21 cellular contexts compared by ENCODE assay signal in the genomic region with DNA sequence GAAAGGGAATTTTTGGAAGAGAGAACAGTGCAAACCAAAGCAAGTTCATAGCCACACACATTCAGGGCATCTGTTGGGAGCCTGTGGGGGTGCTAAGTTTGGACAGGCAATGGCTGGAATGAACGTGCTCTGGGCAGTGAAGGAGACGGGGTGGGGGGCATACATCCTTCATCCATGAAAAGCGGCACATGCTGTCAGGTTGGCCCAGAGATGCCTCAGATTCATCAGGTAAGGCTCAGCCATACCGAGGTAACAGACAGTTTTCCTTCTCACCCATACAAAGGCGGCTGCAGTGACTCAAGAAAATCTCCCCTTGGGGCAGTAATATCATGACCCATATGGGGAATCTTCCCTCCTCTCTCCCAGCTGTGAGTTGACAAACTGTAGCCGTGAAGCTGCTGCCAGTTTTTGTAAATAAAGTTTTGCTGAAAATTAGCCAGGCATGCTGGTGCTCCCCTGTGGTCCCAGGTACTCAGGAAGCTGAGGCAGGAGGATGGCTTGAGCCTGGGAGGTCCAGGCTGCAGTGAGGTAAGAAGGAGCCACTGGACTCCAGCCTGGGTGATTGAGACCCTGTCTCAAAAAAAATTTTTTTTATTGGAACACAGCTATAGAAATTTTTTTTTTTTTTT. TPM values are rescaled to one million over a fixed set of nuclear protein-coding genes. Genes with fewer than 3 reads are reported as not detected.
DNase-seq lines count a peak whose midpoint lies in the region; ATAC-seq, FAIRE-seq and TF ChIP-seq lines count a peak whose summit lies in the region.
"Had no signal": no experiment of that assay in that cellular context is flagged by ENCODE, and none has a peak within 500 bp of the region (broad histone marks: within the 10 kb centered on the region; RNA-seq: fewer than 3 reads in every experiment).

No MANE protein-coding gene starts in this region.

- no peak for ATAC-seq in activated CD4-positive, alpha-beta T cell treated with anti-CD3 and anti-CD28 coated beads for 36 hours
- ATAC-seq in CD4-positive, CD25-positive, alpha-beta regulatory T cell (ENCODE audit: low read depth in 2 of 2), result no peak
- ATAC-seq in HG03439 (IDR thresholded peaks at IDR 0.05; ENCODE audit: unreplicated experiment), result no peak

- H3K9me3 ChIP-seq in CD4-positive, CD25-positive, alpha-beta regulatory T cell (ENCODE audit: control insufficient read depth in 2 of 2, low read length in 2 of 2), result no peaks in the 10 kb centered on the region
- no peaks in the 10 kb centered on the region for H3K9me3 ChIP-seq in kidney (ENCODE audit: control insufficient read depth in 1 of 2, low read length in 2 of 2)
- H3K9me3 ChIP-seq: SJCRH30, vagina had no signal

- peaks cover 39% of the 10 kb centered on the region for H3K4me1 Mint-ChIP-seq in activated CD4-positive, alpha-beta T cell treated with anti-CD3 and anti-CD28 coated beads for 36 hours
- H3K4me1 Mint-ChIP-seq in CD4-positive, CD25-positive, alpha-beta regulatory T cell, result peaks cover 15 to 53% (median 36%) of the 10 kb centered on the region in 4 donors
- H3K4me1 Mint-ChIP-seq in activated CD4-positive, alpha-beta memory T cell treated with anti-CD3 and anti-CD28 coated beads, Interleukin-2, amount 10 ng/mL, durations not matched to agents 7 days and 5 days, result peaks cover 55% of the 10 kb centered on the region

- H3K4me3 Mint-ChIP-seq in activated CD4-positive, alpha-beta T cell treated with anti-CD3 and anti-CD28 coated beads for 36 hours, result no peak overlapping the region
- peak overlapping the region in 2 of 4 donors; percentile 76 to 87 for H3K4me3 Mint-ChIP-seq in CD4-positive, CD25-positive, alpha-beta regulatory T cell
- H3K4me3 Mint-ChIP-seq in activated CD4-positive, alpha-beta memory T cell treated with anti-CD3 and anti-CD28 coated beads, Interleukin-2, amount 10 ng/mL, durations not matched to agents 7 days and 5 days, result no peak overlapping the region
- H3K4me3 Mint-ChIP-seq: memory B cell, nephron had no signal

- no peak overlapping the region for H3K4me3 ChIP-seq in CD4-positive, CD25-positive, alpha-beta regulatory T cell (ENCODE audit: low read depth, low read length)
- H3K4me3 ChIP-seq in kidney (ENCODE audit: low read length in 2 of 2), result no peak overlapping the region
- H3K4me3 ChIP-seq: SJCRH30, vagina had no signal

- no peak for DNase-seq in activated CD4-positive, alpha-beta T cell treated with anti-CD3 and anti-CD28 coated beads for 36 hours
- no peak for DNase-seq in activated CD4-positive, alpha-beta T cell treated with anti-CD3 and anti-CD28 coated beads for 4 hours
- DNase-seq in CD4-positive, CD25-positive, alpha-beta regulatory T cell, result no peak
- DNase-seq in activated CD4-positive, alpha-beta memory T cell treated with anti-CD3 and anti-CD28 coated beads, Interleukin-2, amount 10 ng/mL, durations not matched to agents 7 days and 5 days, result no peak
- peak; percentile 50 for DNase-seq in kidney
- no peak for DNase-seq in NCI-H446 (lab: John Stamatoyannopoulos, UW)
- DNase-seq in superior temporal gyrus (ENCODE audit: extremely low spot score), result no peak
- DNase-seq: activated CD4-positive, CD25-positive, alpha-beta regulatory T cell; amygdala; caudate nucleus; H7; NCI-H1436; NCI-H774; OCI-M1; SJCRH30; T-helper 9 cell had no signal

- TF ChIP-seq CTCF in kidney (IDR thresholded peaks at IDR 0.05; ENCODE audit: borderline replicate concordance, extremely low read depth, insufficient read depth), result no peak

- no peak for FAIRE-seq in kidney (lab: Jason Lieb, UNC)
- FAIRE-seq: frontal cortex had no signal

- no peaks in the 10 kb centered on the region for H3K36me3 ChIP-seq in CD4-positive, CD25-positive, alpha-beta regulatory T cell (ENCODE audit: control insufficient read depth, insufficient read depth, low read length)
- H3K36me3 ChIP-seq in kidney (ENCODE audit: control insufficient read depth in 1 of 2, insufficient read depth in 2 of 2, low read length in 2 of 2), result no peaks in the 10 kb centered on the region
- H3K36me3 ChIP-seq: SJCRH30, vagina had no signal

- POLR2A ChIA-PET in activated CD4-positive, alpha-beta T cell treated with anti-CD3 and anti-CD28 coated beads for 36 hours (lab: Charles Lee), result interaction anchor here (0.7 to 3.1 kb wide), 9 partner anchors 9 to 76 kb away, joined by 3 to 36 read pairs (median 7); a partner anchor contains a TSS
- POLR2A ChIA-PET in activated CD4-positive, alpha-beta memory T cell treated with anti-CD3 and anti-CD28 coated beads, Interleukin-2, amount 10 ng/mL, durations not matched to agents 7 days and 5 days (lab: Charles Lee), result interaction anchor here (0.6 to 27.4 kb wide), 13 partner anchors 2 to 134 kb away, joined by 3 to 1335 read pairs (median 4); a partner anchor contains a TSS

- CTCF ChIA-PET in activated CD4-positive, alpha-beta T cell treated with anti-CD3 and anti-CD28 coated beads for 36 hours (lab: Charles Lee), result interaction anchor here (0.6 to 1.3 kb wide), 7 partner anchors 8 to 75 kb away, joined by 3 to 5 read pairs (median 3); no protein-coding TSS in a partner anchor
- CTCF ChIA-PET in activated CD4-positive, alpha-beta memory T cell treated with anti-CD3 and anti-CD28 coated beads, Interleukin-2, amount 10 ng/mL, durations not matched to agents 7 days and 5 days (lab: Charles Lee), result interaction anchor here (1.2 to 1.7 kb wide), 4 partner anchors 9 to 64 kb away, joined by 3 to 7 read pairs (median 4); a partner anchor contains a TSS

- peaks cover 38% of the 10 kb centered on the region for H3K4me1 ChIP-seq in CD4-positive, CD25-positive, alpha-beta regulatory T cell (ENCODE audit: control insufficient read depth, insufficient read depth, low read length, poor library complexity, severe bottlenecking)
- H3K4me1 ChIP-seq in kidney (ENCODE audit: control insufficient read depth in 1 of 2, insufficient read depth in 1 of 2, low read depth in 1 of 2, low read length in 2 of 2), result peaks cover 20% of the 10 kb centered on the region in 2 donors

- H3K9ac ChIP-seq in kidney (ENCODE audit: low read length in 2 of 2), result no peak overlapping the region

- H3K9me3 Mint-ChIP-seq in activated CD4-positive, alpha-beta T cell treated with anti-CD3 and anti-CD28 coated beads for 36 hours (ENCODE audit: low read depth), result no peaks in the 10 kb centered on the region
- peaks cover 0 to 4% (median 0%) of the 10 kb centered on the region in 7 donors for H3K9me3 Mint-ChIP-seq in CD4-positive, CD25-positive, alpha-beta regulatory T cell
- H3K9me3 Mint-ChIP-seq in activated CD4-positive, alpha-beta memory T cell treated with anti-CD3 and anti-CD28 coated beads, Interleukin-2, amount 10 ng/mL, durations not matched to agents 7 days and 5 days, result peaks cover 9% of the 10 kb centered on the region
- H3K9me3 Mint-ChIP-seq: memory B cell, nephron had no signal

- intact Hi-C loops in activated CD4-positive, alpha-beta T cell treated with anti-CD3 and anti-CD28 coated beads for 36 hours (cut with DNase I, micrococcal nuclease), result loop anchor here in 1 of 2 experiments (1.0 kb wide), 1 partner anchor 8 kb away; no protein-coding TSS in a partner anchor
- intact Hi-C loops in kidney (cut with DNase I), result no loop called here

- peak overlapping the region; percentile 81 for H3K27ac Mint-ChIP-seq in activated CD4-positive, alpha-beta T cell treated with anti-CD3 and anti-CD28 coated beads for 36 hours
- H3K27ac Mint-ChIP-seq in CD4-positive, CD25-positive, alpha-beta regulatory T cell, result peak overlapping the region; percentile 26 to 91 (median 55)
- peak overlapping the region; percentile 40 for H3K27ac Mint-ChIP-seq in activated CD4-positive, alpha-beta memory T cell treated with anti-CD3 and anti-CD28 coated beads, Interleukin-2, amount 10 ng/mL, durations not matched to agents 7 days and 5 days
- H3K27ac Mint-ChIP-seq: memory B cell had no signal

- no peak overlapping the region for H3K27ac ChIP-seq in CD4-positive, CD25-positive, alpha-beta regulatory T cell (ENCODE audit: insufficient read depth, low read length, poor library complexity, severe bottlenecking)
- H3K27ac ChIP-seq in kidney (ENCODE audit: low read depth in 2 of 2, low read length in 2 of 2), result no peak overlapping the region
- H3K27ac ChIP-seq: SJCRH30, vagina had no signal

- no peaks in the 10 kb centered on the region for H3K36me3 Mint-ChIP-seq in activated CD4-positive, alpha-beta T cell treated with anti-CD3 and anti-CD28 coated beads for 36 hours (ENCODE audit: low read depth)
- peaks cover 7% of the 10 kb centered on the region for H3K36me3 Mint-ChIP-seq in CD4-positive, CD25-positive, alpha-beta regulatory T cell
- H3K36me3 Mint-ChIP-seq in activated CD4-positive, alpha-beta memory T cell treated with anti-CD3 and anti-CD28 coated beads, Interleukin-2, amount 10 ng/mL, durations not matched to agents 7 days and 5 days (ENCODE audit: low read depth), result peaks cover 18% of the 10 kb centered on the region
- H3K36me3 Mint-ChIP-seq: memory B cell had no signal

- no peaks in the 10 kb centered on the region for H3K27me3 Mint-ChIP-seq in activated CD4-positive, alpha-beta T cell treated with anti-CD3 and anti-CD28 coated beads for 36 hours
- H3K27me3 Mint-ChIP-seq in CD4-positive, CD25-positive, alpha-beta regulatory T cell, result peaks cover 4% of the 10 kb centered on the region
- H3K27me3 Mint-ChIP-seq in activated CD4-positive, alpha-beta memory T cell treated with anti-CD3 and anti-CD28 coated beads, Interleukin-2, amount 10 ng/mL, durations not matched to agents 7 days and 5 days, result no peaks in the 10 kb centered on the region

- no peaks in the 10 kb centered on the region for H3K27me3 ChIP-seq in CD4-positive, CD25-positive, alpha-beta regulatory T cell (ENCODE audit: control insufficient read depth, insufficient read depth, low read length)
- H3K27me3 ChIP-seq: SJCRH30, vagina had no signal

RNA-seq across cellular contexts. Expression of a gene that starts 9.2 kb away (rescaled TPM):
- total RNA-seq in activated CD4-positive, alpha-beta T cell treated with anti-CD3 and anti-CD28 coated beads for 36 hours, result 100 to 1,000 TPM; 299 to 639 TPM
- 247 TPM for total RNA-seq in CD4-positive, CD25-positive, alpha-beta regulatory T cell
- polyA plus RNA-seq in CD4-positive, CD25-positive, alpha-beta regulatory T cell, result 1 to 10 TPM; 3.9 to 9.2 (median 7.3) TPM
- total RNA-seq in activated CD4-positive, alpha-beta memory T cell treated with anti-CD3 and anti-CD28 coated beads, Interleukin-2, amount 10 ng/mL, durations not matched to agents 7 days and 5 days, result 100 to 1,000 TPM; 524 to 546 TPM
- total RNA-seq in kidney, result 54.3 TPM
- 59.1 TPM for polyA plus RNA-seq in kidney (ENCODE audit: insufficient read depth, low read depth, low replicate concordance)

RNA-seq across cellular contexts. Expression of a gene that starts 15.6 kb away (rescaled TPM):
- 10 to 100 TPM; 24.0 to 39.4 TPM for total RNA-seq in activated CD4-positive, alpha-beta T cell treated with anti-CD3 and anti-CD28 coated beads for 36 hours
- 17.7 TPM for total RNA-seq in CD4-positive, CD25-positive, alpha-beta regulatory T cell
- 1 to 10 TPM; 3.3 to 5.6 (median 4.3) TPM for polyA plus RNA-seq in CD4-positive, CD25-positive, alpha-beta regulatory T cell
- total RNA-seq in activated CD4-positive, alpha-beta memory T cell treated with anti-CD3 and anti-CD28 coated beads, Interleukin-2, amount 10 ng/mL, durations not matched to agents 7 days and 5 days, result 10 to 100 TPM; 79.8 to 83.9 TPM
- 4.8 TPM for total RNA-seq in kidney
- 12.4 TPM for polyA plus RNA-seq in kidney (ENCODE audit: insufficient read depth, low read depth, low replicate concordance)

RNA-seq across cellular contexts. Expression of a gene that starts 52.2 kb away (rescaled TPM):
- total RNA-seq in activated CD4-positive, alpha-beta T cell treated with anti-CD3 and anti-CD28 coated beads for 36 hours, result 1 to 10 TPM in 1 of 2 experiments, under 1 TPM in 1; 0.63 to 1.2 TPM
- total RNA-seq in CD4-positive, CD25-positive, alpha-beta regulatory T cell, result 2.2 TPM
- polyA plus RNA-seq in CD4-positive, CD25-positive, alpha-beta regulatory T cell, result under 1 TPM in 1 of 4 donors, not detected in 3; 0.50 TPM
- 1 to 10 TPM; 1.4 to 1.9 TPM for total RNA-seq in activated CD4-positive, alpha-beta memory T cell treated with anti-CD3 and anti-CD28 coated beads, Interleukin-2, amount 10 ng/mL, durations not matched to agents 7 days and 5 days
- 2.0 TPM for total RNA-seq in kidney
- 2.5 TPM for polyA plus RNA-seq in kidney (ENCODE audit: insufficient read depth, low read depth, low replicate concordance)
